ENCODE assay signal across 1 cellular context in genomic region chr7:132580277-132580676, GRCh38.
TF ChIP-seq lines count a peak whose summit lies in the region.

No MANE protein-coding gene starts in this region.

TF ChIP-seq in GM12878, 131 proteins besides CTCF, POLR2A, EP300 and RAD21 (continued from another document):
- TF ChIP-seq ETV6 (conservative IDR thresholded peaks at IDR 0.05 in 1 of 2, IDR thresholded peaks at IDR 0.05 in 1 of 2; ENCODE audit: borderline replicate concordance in 1 of 2, low read depth in 1 of 2) (no peak), YBX1 (IDR thresholded peaks at IDR 0.05) (no peak), FOXM1 (IDR thresholded peaks at IDR 0.05; ENCODE audit: low read depth, low read length) (no peak), HCFC1 (IDR thresholded peaks at IDR 0.05; ENCODE audit: low read length) (no peak), PAX8 (IDR thresholded peaks at IDR 0.05) (no peak), ZNF384 (IDR thresholded peaks at IDR 0.05; ENCODE audit: borderline replicate concordance, low read depth, low read length) (no peak), SPI1 (IDR thresholded peaks at IDR 0.05; ENCODE audit: borderline replicate concordance, insufficient read depth, low read depth, low read length) (no peak), ZBTB4 (CRISPR knock-in tag; IDR thresholded peaks at IDR 0.05) (no peak)
